1 cellular context compared by ENCODE assay signal in the genomic region with DNA sequence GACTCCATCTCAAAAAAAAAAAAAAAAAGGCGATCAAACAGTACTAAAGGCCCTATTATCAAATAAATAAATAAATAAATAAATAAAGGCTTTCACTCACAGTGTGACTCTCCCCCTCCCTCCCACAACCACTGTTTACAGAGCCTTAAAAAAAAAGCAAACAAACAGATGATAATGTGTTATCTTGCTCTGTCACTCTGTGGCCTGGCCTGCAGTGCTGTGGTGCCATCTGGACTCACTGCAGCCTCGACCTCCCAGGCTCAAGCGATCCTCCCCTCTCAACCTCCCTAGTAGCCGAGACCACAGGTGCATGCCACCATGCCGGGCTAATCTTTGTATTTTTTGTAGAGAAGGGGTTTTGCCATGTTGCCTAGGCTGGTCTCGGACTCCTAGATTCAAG.
TF ChIP-seq lines count a peak whose summit lies in the region.

No MANE protein-coding gene starts in this region.

TF ChIP-seq in HepG2, 621 proteins besides CTCF, POLR2A, EP300 and RAD21 (continued from another document):
- TF ChIP-seq, protein P1, sequence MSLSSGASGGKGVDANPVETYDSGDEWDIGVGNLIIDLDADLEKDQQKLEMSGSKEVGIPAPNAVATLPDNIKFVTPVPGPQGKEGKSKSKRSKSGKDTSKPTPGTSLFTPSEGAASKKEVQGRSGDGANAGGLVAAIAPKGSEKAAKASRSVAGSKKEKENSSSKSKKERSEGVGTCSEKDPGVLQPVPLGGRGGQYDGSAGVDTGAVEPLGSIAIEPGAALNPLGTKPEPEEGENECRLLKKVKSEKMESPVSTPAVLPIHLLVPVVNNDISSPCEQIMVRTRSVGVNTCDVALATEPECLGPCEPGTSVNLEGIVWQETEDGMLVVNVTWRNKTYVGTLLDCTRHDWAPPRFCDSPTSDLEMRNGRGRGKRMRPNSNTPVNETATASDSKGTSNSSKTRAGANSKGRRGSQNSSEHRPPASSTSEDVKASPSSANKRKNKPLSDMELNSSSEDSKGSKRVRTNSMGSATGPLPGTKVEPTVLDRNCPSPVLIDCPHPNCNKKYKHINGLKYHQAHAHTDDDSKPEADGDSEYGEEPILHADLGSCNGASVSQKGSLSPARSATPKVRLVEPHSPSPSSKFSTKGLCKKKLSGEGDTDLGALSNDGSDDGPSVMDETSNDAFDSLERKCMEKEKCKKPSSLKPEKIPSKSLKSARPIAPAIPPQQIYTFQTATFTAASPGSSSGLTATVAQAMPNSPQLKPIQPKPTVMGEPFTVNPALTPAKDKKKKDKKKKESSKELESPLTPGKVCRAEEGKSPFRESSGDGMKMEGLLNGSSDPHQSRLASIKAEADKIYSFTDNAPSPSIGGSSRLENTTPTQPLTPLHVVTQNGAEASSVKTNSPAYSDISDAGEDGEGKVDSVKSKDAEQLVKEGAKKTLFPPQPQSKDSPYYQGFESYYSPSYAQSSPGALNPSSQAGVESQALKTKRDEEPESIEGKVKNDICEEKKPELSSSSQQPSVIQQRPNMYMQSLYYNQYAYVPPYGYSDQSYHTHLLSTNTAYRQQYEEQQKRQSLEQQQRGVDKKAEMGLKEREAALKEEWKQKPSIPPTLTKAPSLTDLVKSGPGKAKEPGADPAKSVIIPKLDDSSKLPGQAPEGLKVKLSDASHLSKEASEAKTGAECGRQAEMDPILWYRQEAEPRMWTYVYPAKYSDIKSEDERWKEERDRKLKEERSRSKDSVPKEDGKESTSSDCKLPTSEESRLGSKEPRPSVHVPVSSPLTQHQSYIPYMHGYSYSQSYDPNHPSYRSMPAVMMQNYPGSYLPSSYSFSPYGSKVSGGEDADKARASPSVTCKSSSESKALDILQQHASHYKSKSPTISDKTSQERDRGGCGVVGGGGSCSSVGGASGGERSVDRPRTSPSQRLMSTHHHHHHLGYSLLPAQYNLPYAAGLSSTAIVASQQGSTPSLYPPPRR (CRISPR knock-in tag; IDR thresholded peaks at IDR 0.05; ENCODE audit: borderline replicate concordance), result 0 out of 2 replicates have a peak, but pooled peaks have one; percentile 29
- TF ChIP-seq MEIS2 (CRISPR knock-in tag; IDR thresholded peaks at IDR 0.05), result no peak
- TF ChIP-seq ZMYM3 (CRISPR knock-in tag; IDR thresholded peaks at IDR 0.05), result peak; percentile 97
- TF ChIP-seq RXRB (CRISPR knock-in tag; IDR thresholded peaks at IDR 0.05; ENCODE audit: borderline replicate concordance), result no peak; the same call in 1 of the 2 replicates
